In the genomic region with DNA sequence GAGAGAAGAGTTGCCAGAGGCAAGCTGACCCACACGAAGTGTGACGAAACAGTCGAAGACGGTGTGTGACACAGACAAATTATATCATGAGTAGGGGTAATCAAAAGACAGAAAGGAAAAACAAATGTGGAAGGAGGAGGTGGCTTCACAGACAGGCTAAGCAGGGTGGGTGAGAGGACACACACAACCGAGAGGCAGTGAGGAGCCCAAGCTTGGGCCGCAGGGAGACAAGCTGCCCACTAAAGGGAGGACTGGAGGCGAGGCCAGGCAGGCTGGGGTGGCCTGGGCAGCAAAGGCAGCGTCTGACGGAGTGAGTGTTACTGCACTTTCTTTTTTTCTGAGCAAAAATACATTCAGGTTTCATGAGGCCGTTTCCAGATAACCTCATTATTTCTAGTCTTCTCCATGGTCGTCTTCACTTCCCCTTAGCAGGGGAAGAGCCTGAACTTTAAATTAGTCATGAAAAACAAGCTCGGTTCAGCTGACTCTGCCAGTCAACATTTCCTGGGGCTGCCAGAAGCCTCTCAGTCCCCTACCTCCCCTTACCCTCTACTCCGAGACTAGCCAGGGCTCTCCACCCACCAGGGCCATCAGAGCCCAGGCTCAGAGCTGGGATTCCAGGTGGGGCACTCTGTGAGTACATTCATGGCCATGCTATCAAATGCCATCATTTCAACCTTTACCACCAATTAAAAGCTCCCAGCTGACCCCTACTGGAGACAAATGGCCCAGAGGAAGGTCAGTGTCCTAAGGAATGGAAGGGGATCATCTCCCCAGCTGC, we compare ENCODE assay signal across 9 cellular contexts. TPM values are rescaled to one million over a fixed set of nuclear protein-coding genes. Genes with fewer than 3 reads are reported as not detected.
A peak's percentile ranks its signal among the peaks of the same experiment; 100 is the strongest.
DNase-seq lines count a peak whose midpoint lies in the region; ATAC-seq, FAIRE-seq and TF ChIP-seq lines count a peak whose summit lies in the region.
"Had no signal": no experiment of that assay in that cellular context is flagged by ENCODE, and none has a peak within 500 bp of the region (broad histone marks: within the 10 kb centered on the region; RNA-seq: fewer than 3 reads in every experiment).

No MANE protein-coding gene starts in this region.

- peaks cover 1% of the 10 kb centered on the region for H3K36me3 Mint-ChIP-seq in progenitor cell of endocrine pancreas (ENCODE audit: insufficient read depth)

- no peaks in the 10 kb centered on the region for H3K27me3 Mint-ChIP-seq in progenitor cell of endocrine pancreas

- no peak for TF ChIP-seq CTCF in pancreas (IDR thresholded peaks at IDR 0.05)
- TF ChIP-seq CTCF in progenitor cell of endocrine pancreas (IDR thresholded peaks at IDR 0.05; ENCODE audit: unreplicated experiment), result no peak

- H3K27ac ChIP-seq in cingulate gyrus (ENCODE audit: low read depth, low read length) (peak overlapping the region; percentile 80), pancreas (peak overlapping the region in 2 of 4 donors; percentile 47 to 57)

- no peak overlapping the region for H3K27ac Mint-ChIP-seq in progenitor cell of endocrine pancreas

- no peak overlapping the region for H3K4me3 Mint-ChIP-seq in progenitor cell of endocrine pancreas (ENCODE audit: low read depth)

- no peak for TF ChIP-seq POLR2A in GM12891 (IDR thresholded peaks at IDR 0.05; ENCODE audit: low read depth, low read length)

- ATAC-seq in HG03432 (IDR thresholded peaks at IDR 0.05; ENCODE audit: unreplicated experiment) (peak; percentile 55), pancreas (peak in 3 of 4 donors; percentile 32 to 57 (median 42))

- peak; percentile 80 for FAIRE-seq in GM12891 (lab: Jason Lieb, UNC)
- FAIRE-seq in pancreas (lab: Jason Lieb, UNC), result no peak

- H3K4me3 ChIP-seq in pancreas, result no peak overlapping the region

- no peaks in the 10 kb centered on the region for H3K27me3 ChIP-seq in pancreas

- H3K9me3 Mint-ChIP-seq in progenitor cell of endocrine pancreas (ENCODE audit: low read depth), result no peaks in the 10 kb centered on the region

- DNase-seq in GM12891 (ENCODE audit: insufficient read length, low spot score), result no peak
- no peak for DNase-seq in pancreas
- no peak for DNase-seq in progenitor cell of endocrine pancreas (ENCODE audit: low spot score, unreplicated experiment)
- DNase-seq in anterior cingulate cortex (lab: John Stamatoyannopoulos, UW), result no peak
- no peak for DNase-seq in NCI-H2171 treated with DMSO at 0.1 percent for 48 hours (lab: John Stamatoyannopoulos, UW)
- DNase-seq in AG08395 (ENCODE audit: low spot score), result no peak
- DNase-seq: NCI-H748 treated with DMSO at 0.1 percent for 48 hours had no signal

- H3K9me3 ChIP-seq in pancreas, result no peaks in the 10 kb centered on the region

- H3K36me3 ChIP-seq in pancreas, result no peaks in the 10 kb centered on the region

- H3K4me1 ChIP-seq in pancreas, result peaks cover 0 to 4% (median 0%) of the 10 kb centered on the region in 3 donors

- intact Hi-C loops in pancreas (cut with DNase I), result loop anchor here in 2 of 3 donors (2.0 to 10.0 kb wide), 5 partner anchors 47 to 405 kb away; no protein-coding TSS in a partner anchor

- WGBS in pancreas, 2 donors, result 83 to 86% methylated on average over 13 of the region's 13 CpGs

- peaks cover 3% of the 10 kb centered on the region for H3K4me1 Mint-ChIP-seq in progenitor cell of endocrine pancreas (ENCODE audit: low read depth)

TF ChIP-seq in GM12891, 5 proteins besides CTCF, POLR2A, EP300 and RAD21:
- no peak for TF ChIP-seq POU2F2 (IDR thresholded peaks at IDR 0.05; ENCODE audit: low read depth, low read length)
- no peak for TF ChIP-seq TAF1 (IDR thresholded peaks at IDR 0.05; ENCODE audit: low read depth, low read length)
- no peak for TF ChIP-seq PAX5 (IDR thresholded peaks at IDR 0.05; ENCODE audit: insufficient read depth, low read length, severe bottlenecking)
- no peak for TF ChIP-seq POLR2AphosphoS5 (IDR thresholded peaks at IDR 0.05; ENCODE audit: low read depth, low read length)
- TF ChIP-seq SPI1 (IDR thresholded peaks at IDR 0.05; ENCODE audit: low read depth, low read length), result peak; percentile 86

RNA-seq across cellular contexts. Expression of gene ZFP36L2, which starts 13.8 kb away (rescaled TPM):
- 16.6 TPM for polyA plus RNA-seq in GM12891 (2012; ENCODE audit: low read depth, missing spikeins)
- 100 to 1,000 TPM in 1 of 6 donors, 10 to 100 TPM in 5; 36.8 to 117 (median 64.8) TPM for total RNA-seq in pancreas
- polyA plus RNA-seq in pancreas, result 10 to 100 TPM; 44.4 to 52.6 TPM
- 213 and 222 TPM in 2 replicates for total RNA-seq in progenitor cell of endocrine pancreas
